ENCODE assay signal across 20 cellular contexts in the genomic region with DNA sequence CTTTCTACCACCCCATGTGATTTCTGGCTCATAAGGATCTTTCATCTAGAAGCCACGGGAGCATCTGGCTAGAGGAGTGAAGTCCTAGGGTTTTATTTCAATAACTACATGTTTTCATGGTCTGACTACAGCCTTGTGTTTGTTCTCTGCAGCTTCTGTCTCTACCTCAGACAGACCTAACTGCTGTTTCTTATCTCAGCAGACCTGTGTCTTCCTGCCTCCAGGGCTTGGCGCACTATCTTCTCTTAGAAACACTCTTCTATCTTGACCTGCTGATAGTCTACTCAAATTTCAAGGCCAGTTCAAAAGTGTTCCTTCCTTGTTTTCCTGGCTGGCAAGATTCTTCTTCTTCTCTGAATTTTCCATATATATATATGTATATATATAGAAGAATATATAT. TPM values are rescaled to one million over a fixed set of nuclear protein-coding genes. Genes with fewer than 3 reads are reported as not detected.
DNase-seq lines count a peak whose midpoint lies in the region; ATAC-seq and TF ChIP-seq lines count a peak whose summit lies in the region.
"Had no signal": no experiment of that assay in that cellular context is flagged by ENCODE, and none has a peak within 500 bp of the region (broad histone marks: within the 10 kb centered on the region; RNA-seq: fewer than 3 reads in every experiment).

No MANE protein-coding gene starts in this region.

- no peak overlapping the region for H3K18ac ChIP-seq in IMR-90 (ENCODE audit: low read depth, low read length)

- TF ChIP-seq CTCF in IMR-90 (conservative IDR thresholded peaks at IDR 0.05; ENCODE audit: low read depth, low read length) (no peak), VCaP (conservative IDR thresholded peaks at IDR 0.05) (no peak)

- H3K27ac Mint-ChIP-seq in immature natural killer cell, result peak overlapping the region; percentile 29 to 88 (median 74)

- H3K27me3 Mint-ChIP-seq in immature natural killer cell (ENCODE audit: low read depth in 3 of 3), result peaks cover 0 to 2% (median 0%) of the 10 kb centered on the region in 3 donors

- no peaks in the 10 kb centered on the region for H3K9me3 Mint-ChIP-seq in immature natural killer cell

- intact Hi-C loops in IMR-90 (cut with micrococcal nuclease), result loop anchor here (10.0 kb wide), 1 partner anchor 121 kb away; no protein-coding TSS in a partner anchor

- H3K36me3 Mint-ChIP-seq in immature natural killer cell, result no peaks in the 10 kb centered on the region

- no peak overlapping the region for H4K8ac ChIP-seq in IMR-90 (ENCODE audit: low read depth in 2 of 2, low read length in 2 of 2)

- no peak overlapping the region for H4K91ac ChIP-seq in IMR-90 (ENCODE audit: insufficient read depth, low read depth, low read length)

- H3K56ac ChIP-seq in IMR-90 (ENCODE audit: extremely low read depth, insufficient read depth, low read length), result no peak overlapping the region

- TF ChIP-seq POLR2A in IMR-90 (IDR thresholded peaks at IDR 0.05; ENCODE audit: low read depth, low read length), result no peak

- H2AK5ac ChIP-seq in IMR-90 (ENCODE audit: low read depth, low read length), result 0 out of 2 replicates have a peak overlapping the region, but pooled peaks have one; percentile 18

- no TSS peak for BruUV-seq in IMR-90 (replicated peaks; lab: Mats Ljungman, UMichigan)

- H3K9me1 ChIP-seq in IMR-90 (ENCODE audit: insufficient read depth, low read length), result peaks cover 6% of the 10 kb centered on the region

- H3K4me3 Mint-ChIP-seq in immature natural killer cell, result peak overlapping the region in 2 of 5 donors; percentile 12 to 23

- no peaks in the 10 kb centered on the region for H3K79me1 ChIP-seq in IMR-90 (ENCODE audit: low read depth in 1 of 2, low read length in 2 of 2)

- no peak for DNase-seq in IMR-90
- peak; percentile 77 for DNase-seq in OCI-M1 (lab: John Stamatoyannopoulos, UW)
- no peak for DNase-seq in immature natural killer cell
- no peak for DNase-seq in COLO829 (ENCODE audit: low spot score)
- no peak for DNase-seq in LoVo (ENCODE audit: low spot score)
- DNase-seq in NK-92 treated with Interleukin-12 subunit alpha and Interleukin-12 subunit beta, amount 100 ng/mL, for 24 hours (lab: John Stamatoyannopoulos, UW), result no peak
- DNase-seq: BE2C, H7, Kasumi-1, MM.1S, NCI-H1048, NCI-H1417 treated with DMSO at 0.1 percent for 48 hours, NCI-H187, NCI-H510A, NCI-H748 treated with DMSO at 0.1 percent for 48 hours, SIG-M5 had no signal

- POLR2A ChIA-PET in IMR-90 (lab: Charles Lee; ENCODE audit: unreplicated experiment), result no interaction called here

- TF ChIP-seq RAD21 in IMR-90 (IDR thresholded peaks at IDR 0.05; ENCODE audit: low read length), result no peak

- CTCF ChIA-PET in IMR-90 (lab: Yijun Ruan, JAX), result no interaction called here

- no peak overlapping the region for H2AK9ac ChIP-seq in IMR-90 (replicated peaks; ENCODE audit: low read depth, low read length, poor library complexity)

- no peaks in the 10 kb centered on the region; the same call in 1 of the 2 replicates for H3K9me3 ChIP-seq in IMR-90 (ENCODE audit: control insufficient read depth, insufficient read depth, low read length)
- H3K9me3 ChIP-seq: BE2C had no signal

- no peak overlapping the region for H3K9ac ChIP-seq in IMR-90 (ENCODE audit: low read depth, low read length)

- H3K27me3 ChIP-seq in IMR-90 (ENCODE audit: control insufficient read depth, insufficient read depth, low read length), result no peaks in the 10 kb centered on the region
- H3K27me3 ChIP-seq: BE2C had no signal

- H2BK15ac ChIP-seq in IMR-90 (ENCODE audit: low read depth, low read length), result no peak overlapping the region

- dilution Hi-C loops in IMR-90 (cut with HindIII; ENCODE audit: low sequenced_read_pairs, unreplicated experiment), result no loop called here

- H2AFZ ChIP-seq in IMR-90 (replicated peaks; ENCODE audit: low read length, poor library complexity), result no peak overlapping the region

- H2BK120ac ChIP-seq in IMR-90 (ENCODE audit: low read depth, low read length), result no peak overlapping the region

- no peak overlapping the region for H3K23ac ChIP-seq in IMR-90 (ENCODE audit: low read depth, low read length)

- peaks cover 59 to 84% of the 10 kb centered on the region in 2 donors for H3K4me1 Mint-ChIP-seq in immature natural killer cell

- H3K27ac ChIP-seq in IMR-90 (ENCODE audit: insufficient read depth, low read length) (no peak overlapping the region), VCaP (peak overlapping the region; percentile 55; the same call in 1 of the 2 replicates)

- no peak overlapping the region for H3K14ac ChIP-seq in IMR-90 (replicated peaks; ENCODE audit: low read depth, low read length)

- ATAC-seq in IMR-90 (ENCODE audit: low read depth), result no peak
- ATAC-seq in HG03097 (IDR thresholded peaks at IDR 0.05; ENCODE audit: low FRiP score, unreplicated experiment), result no peak
- ATAC-seq: Panc1, SK-N-SH treated with all-trans-retinoic acid at 6 μM for 48 hours had no signal

- no peak overlapping the region for H2BK5ac ChIP-seq in IMR-90 (ENCODE audit: low read depth, low read length, poor library complexity, severe bottlenecking)

- WGBS in IMR-90 (ENCODE audit: extremely low coverage in 2 of 2, insufficient read length in 1 of 2), 2 experiments, result no CpG with 5 or more reads among the region's 2 CpGs

- no peak overlapping the region for H3K4ac ChIP-seq in IMR-90 (ENCODE audit: low read depth, low read length)

- peaks cover 9% of the 10 kb centered on the region for H3K4me1 ChIP-seq in IMR-90 (ENCODE audit: control insufficient read depth, insufficient read depth, low read length)

- peaks cover 3% of the 10 kb centered on the region; the same call in 1 of the 2 replicates for H4K20me1 ChIP-seq in IMR-90 (ENCODE audit: insufficient read depth, low read length)

- H3K4me2 ChIP-seq in IMR-90 (ENCODE audit: low read depth, low read length), result no peak overlapping the region

- no peak overlapping the region for H2BK20ac ChIP-seq in IMR-90 (ENCODE audit: low read depth, low read length)

- H3K36me3 ChIP-seq in IMR-90 (ENCODE audit: control insufficient read depth, insufficient read depth, low read length), result no peaks in the 10 kb centered on the region
- H3K36me3 ChIP-seq: BE2C had no signal

- H4K5ac ChIP-seq in IMR-90 (ENCODE audit: low read depth, low read length), result no peak overlapping the region

- H3K4me3 ChIP-seq in IMR-90 (ENCODE audit: insufficient read depth, low read depth, low read length), result no peak overlapping the region

- in situ Hi-C loops in IMR-90 (cut with MboI; ENCODE audit: low sequenced_read_pairs), result loop anchor here (5.0 kb wide), 1 partner anchor 393 kb away; no protein-coding TSS in a partner anchor

TF ChIP-seq in IMR-90, 13 proteins besides CTCF, POLR2A, EP300 and RAD21:
- TF ChIP-seq BHLHE40 (IDR thresholded peaks at IDR 0.05; ENCODE audit: low read depth, low read length) (no peak), RFX5 (IDR thresholded peaks at IDR 0.05; ENCODE audit: low read depth, low read length) (no peak), RCOR1 (IDR thresholded peaks at IDR 0.05; ENCODE audit: insufficient replicate concordance, low read length) (no peak), MAZ (IDR thresholded peaks at IDR 0.05; ENCODE audit: borderline replicate concordance, low read depth, low read length) (no peak)
- TF ChIP-seq, protein P1, sequence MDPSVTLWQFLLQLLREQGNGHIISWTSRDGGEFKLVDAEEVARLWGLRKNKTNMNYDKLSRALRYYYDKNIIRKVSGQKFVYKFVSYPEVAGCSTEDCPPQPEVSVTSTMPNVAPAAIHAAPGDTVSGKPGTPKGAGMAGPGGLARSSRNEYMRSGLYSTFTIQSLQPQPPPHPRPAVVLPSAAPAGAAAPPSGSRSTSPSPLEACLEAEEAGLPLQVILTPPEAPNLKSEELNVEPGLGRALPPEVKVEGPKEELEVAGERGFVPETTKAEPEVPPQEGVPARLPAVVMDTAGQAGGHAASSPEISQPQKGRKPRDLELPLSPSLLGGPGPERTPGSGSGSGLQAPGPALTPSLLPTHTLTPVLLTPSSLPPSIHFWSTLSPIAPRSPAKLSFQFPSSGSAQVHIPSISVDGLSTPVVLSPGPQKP (IDR thresholded peaks at IDR 0.05; ENCODE audit: borderline replicate concordance, low read depth, low read length), result no peak

RNA-seq across cellular contexts. Expression of a gene that starts 11.0 kb away (rescaled TPM):
- 12.7 and 16.1 TPM in 2 replicates for total RNA-seq in IMR-90 (2012; rRNA removed)
- polyA plus RNA-seq in IMR-90 (2012; rRNA removed) (10.7 and 12.0 TPM in 2 replicates), immature natural killer cell (10 to 100 TPM; 40.7 to 82.6 (median 44.5) TPM)
- polyA plus RNA-seq in IMR-90 (2012; cell fraction: cytosol; rRNA removed), result 8.4 and 17.9 TPM in 2 replicates
- polyA plus RNA-seq in IMR-90 (2012; cell fraction: nucleus; rRNA removed; ENCODE audit: low replicate concordance), result 30.1 and 46.8 TPM in 2 replicates
